In genomic region chr3:70990190-70990589, GRCh38 we compare ENCODE assay signal across 1 cellular context.
TF ChIP-seq lines count a peak whose summit lies in the region.

No MANE protein-coding gene starts in this region.

TF ChIP-seq in HepG2, 621 proteins besides CTCF, POLR2A, EP300 and RAD21 (continued from another document):
- no peak for TF ChIP-seq GMEB2 (CRISPR knock-in tag; IDR thresholded peaks at IDR 0.05; ENCODE audit: low read depth)
- TF ChIP-seq ZBTB10 (CRISPR knock-in tag; IDR thresholded peaks at IDR 0.05; ENCODE audit: borderline replicate concordance), result no peak
- no peak for TF ChIP-seq HOXD1 (CRISPR knock-in tag; IDR thresholded peaks at IDR 0.05)
- no peak for TF ChIP-seq SNAPC5 (CRISPR knock-in tag; IDR thresholded peaks at IDR 0.05; ENCODE audit: borderline replicate concordance)
- no peak for TF ChIP-seq EED (CRISPR knock-in tag; IDR thresholded peaks at IDR 0.05)
- no peak for TF ChIP-seq ZNF703 (CRISPR knock-in tag; IDR thresholded peaks at IDR 0.05; ENCODE audit: borderline replicate concordance)
- no peak for TF ChIP-seq ZNF512 (CRISPR knock-in tag; IDR thresholded peaks at IDR 0.05)
